In genomic region chr1:208785629-208786028, GRCh38 we compare ENCODE assay signal across 11 cellular contexts.
"Had no signal": no experiment of that assay in that cellular context is flagged by ENCODE, and none has a peak within 500 bp of the region (broad histone marks: within the 10 kb centered on the region; RNA-seq: fewer than 3 reads in every experiment).

No MANE protein-coding gene starts in this region.

- H3K36me3 ChIP-seq: HAP-1 had no signal

- H3K9ac ChIP-seq: GM23248 had no signal

- FAIRE-seq: H1, H54 had no signal

- H3K4me1 ChIP-seq: HAP-1 had no signal

- H3K9me3 ChIP-seq: HAP-1 had no signal

- DNase-seq: GM23248, GOT3, H7, H9, HCEC 1CT, HFFc6 had no signal

- H3K4me2 ChIP-seq: GM23338 had no signal

- H2AFZ ChIP-seq: GM23248, GM23338 had no signal

- ATAC-seq: GM23338, HCT116 had no signal

- H3K27ac ChIP-seq: GM23248 had no signal

- H3K4me3 ChIP-seq: GM23248, GM23338, HAP-1 had no signal
